Comparison of ENCODE assay signal across 20 cellular contexts in genomic region chr5:128338649-128339048, GRCh38.
DNase-seq lines count a peak whose midpoint lies in the region; ATAC-seq, FAIRE-seq and TF ChIP-seq lines count a peak whose summit lies in the region.
"Had no signal": no experiment of that assay in that cellular context is flagged by ENCODE, and none has a peak within 500 bp of the region (broad histone marks: within the 10 kb centered on the region; RNA-seq: fewer than 3 reads in every experiment).

No MANE protein-coding gene starts in this region.

- peak; percentile 83 for FAIRE-seq in bronchial epithelial cell (lab: Jason Lieb, UNC)
- FAIRE-seq: GM12878, HTR-8/SVneo had no signal

- WGBS in heart left ventricle, 4 donors, result 59 to 69% (median 65%) methylated on average over 11 to 12 of the region's 12 CpGs
- 94 to 96% methylated on average over 12 of the region's 12 CpGs for WGBS in lower leg skin, 2 donors

- intact Hi-C loops in heart left ventricle (cut with DNase I), result no loop called here
- intact Hi-C loops in left ventricle myocardium superior (cut with micrococcal nuclease), result no loop called here
- intact Hi-C loops in lower leg skin (cut with DNase I; ENCODE audit: low total_unique reads), result no loop called here

- H3K9me3 ChIP-seq in heart left ventricle, result no peaks in the 10 kb centered on the region
- H3K9me3 ChIP-seq: BLaER1 treated with 17β-estradiol and CSF1 and Interleukin-3, amounts not matched to agents 10 nM and 100 nM had no signal

- peak; percentile 72 to 92 (median 87) for ATAC-seq in heart left ventricle
- ATAC-seq in left ventricle myocardium superior, result peak; percentile 86
- no peak for ATAC-seq in GM21526 (IDR thresholded peaks at IDR 0.05; ENCODE audit: low FRiP score, unreplicated experiment)
- no peak for ATAC-seq in GM19395 (IDR thresholded peaks at IDR 0.05; ENCODE audit: unreplicated experiment)
- ATAC-seq: CD8-positive, alpha-beta T cell; GM23338; HCT116 had no signal

- DNase-seq in H4 (ENCODE audit: low spot score) (peak; percentile 23), bronchial epithelial cell (ENCODE audit: low read depth) (no peak), heart left ventricle (peak in 3 of 5 donors; percentile 32 to 69 (median 59)), left ventricle myocardium superior (peak; percentile 41), lower leg skin (ENCODE audit: low spot score in 2 of 2) (no peak), NCI-H2081 (lab: John Stamatoyannopoulos, UW) (no peak)
- DNase-seq: 8988T; Calu3; CD8-positive, alpha-beta T cell; DND-41; EL; H7; HFFc6 had no signal

- H3K4me3 ChIP-seq in bronchial epithelial cell (ENCODE audit: low read depth, low read length) (no peak overlapping the region), heart left ventricle (no peak overlapping the region), lower leg skin (ENCODE audit: low read depth, poor library complexity, severe bottlenecking) (no peak overlapping the region)
- H3K4me3 ChIP-seq: BLaER1 treated with 17β-estradiol and CSF1 and Interleukin-3, amounts not matched to agents 10 nM and 100 nM; GM12878; GM23338 had no signal

- H3K27me3 ChIP-seq in bronchial epithelial cell (ENCODE audit: control insufficient read depth, insufficient read depth, low read length) (no peaks in the 10 kb centered on the region), heart left ventricle (no peaks in the 10 kb centered on the region)
- H3K27me3 ChIP-seq: BLaER1 treated with 17β-estradiol and CSF1 and Interleukin-3, amounts not matched to agents 10 nM and 100 nM had no signal

- H3K36me3 ChIP-seq in bronchial epithelial cell (ENCODE audit: control insufficient read depth, insufficient read depth, low read length) (no peaks in the 10 kb centered on the region), heart left ventricle (peaks cover 0 to 23% (median 4%) of the 10 kb centered on the region in 9 donors)
- H3K36me3 ChIP-seq: BLaER1 treated with 17β-estradiol and CSF1 and Interleukin-3, amounts not matched to agents 10 nM and 100 nM had no signal

- H3K4me1 ChIP-seq in heart left ventricle, result peaks cover 0 to 26% (median 4%) of the 10 kb centered on the region in 12 donors

- peak overlapping the region in 7 of 12 donors; percentile 7 to 61 (median 38) for H3K27ac ChIP-seq in heart left ventricle
- H3K27ac ChIP-seq: BLaER1 treated with 17β-estradiol and CSF1 and Interleukin-3, amounts not matched to agents 10 nM and 100 nM had no signal

- TF ChIP-seq POLR2A in heart left ventricle (IDR thresholded peaks at IDR 0.05) (no peak), lower leg skin (IDR thresholded peaks at IDR 0.05) (no peak)

- TF ChIP-seq CTCF in bronchial epithelial cell (IDR thresholded peaks at IDR 0.05; ENCODE audit: insufficient read depth, low read length, severe bottlenecking) (no peak), heart left ventricle (IDR thresholded peaks at IDR 0.05) (no peak), lower leg skin (IDR thresholded peaks at IDR 0.05) (no peak)

Comparison
In these comparisons a context has a peak if more than half of its experiments do, and no peak if none do; other contexts are left out.
1. DNase-seq: peak in H4 (single experiment), heart left ventricle (3 of 5) and left ventricle myocardium superior (single experiment); none in bronchial epithelial cell (single experiment), lower leg skin (0 of 2) and NCI-H2081 (0 of 2).
2. ATAC-seq: peak in heart left ventricle (4 of 4) and left ventricle myocardium superior (single experiment); none in GM21526 (single experiment) and GM19395 (single experiment).